8 cellular contexts compared by ENCODE assay signal in the genomic region with DNA sequence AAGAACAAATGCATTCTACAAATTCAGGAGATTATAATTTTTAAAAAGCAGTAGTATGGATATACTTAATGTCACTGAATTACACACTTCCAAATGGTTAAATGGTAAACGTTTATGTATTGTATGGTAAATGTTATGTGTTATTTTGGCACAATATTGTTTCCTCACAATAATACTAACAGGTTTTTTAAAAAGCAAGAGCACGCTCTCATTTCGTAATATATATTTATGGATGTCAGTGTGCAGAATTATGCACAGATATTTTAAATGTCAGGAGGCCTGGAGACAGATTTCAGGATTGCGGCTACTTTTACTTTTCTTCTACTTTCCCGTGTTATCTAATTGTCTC.
DNase-seq lines count a peak whose midpoint lies in the region; ATAC-seq and TF ChIP-seq lines count a peak whose summit lies in the region.

No MANE protein-coding gene starts in this region.

- H3F3A ChIP-seq in Loucy (ENCODE audit: low read depth): no peaks in the 10 kb centered on the region

- H3K27ac ChIP-seq in BLaER1: peak overlapping the region; percentile 76
- peak overlapping the region; percentile 40 for H3K27ac ChIP-seq in effector memory CD4-positive, alpha-beta T cell (ENCODE audit: insufficient read depth, low read length, poor library complexity, severe bottlenecking)

- no peaks in the 10 kb centered on the region for H3K9me2 ChIP-seq in Loucy (replicated peaks; ENCODE audit: low read depth, low read length)

- H3K27ac Mint-ChIP-seq in nephron progenitor cell: no peak overlapping the region

- H3K9ac ChIP-seq in BLaER1 (peak overlapping the region; percentile 87), Loucy (ENCODE audit: low read depth, low read length, poor library complexity, severe bottlenecking) (peak overlapping the region; percentile 73)

- H3K27me3 ChIP-seq in BLaER1 (no peaks in the 10 kb centered on the region), Loucy (ENCODE audit: insufficient read depth, low read length, poor library complexity, severe bottlenecking) (no peaks in the 10 kb centered on the region)
- H3K27me3 ChIP-seq in effector memory CD4-positive, alpha-beta T cell (replicated peaks; ENCODE audit: control insufficient read depth, insufficient read depth, low read length, poor library complexity, severe bottlenecking): no peaks in the 10 kb centered on the region

- peak overlapping the region; percentile 93 for H3K4me3 Mint-ChIP-seq in nephron progenitor cell

- peaks cover 13% of the 10 kb centered on the region for H3K4me1 ChIP-seq in BLaER1
- peaks cover 54% of the 10 kb centered on the region for H3K4me1 ChIP-seq in Loucy (ENCODE audit: insufficient read depth, low read length, poor library complexity, severe bottlenecking)
- peaks cover 5% of the 10 kb centered on the region for H3K4me1 ChIP-seq in effector memory CD4-positive, alpha-beta T cell (ENCODE audit: control insufficient read depth, insufficient read depth, low read length, poor library complexity, severe bottlenecking)

- peaks cover 37% of the 10 kb centered on the region for H4K20me1 ChIP-seq in BLaER1
- H4K20me1 ChIP-seq in Loucy (ENCODE audit: insufficient read depth, low read length, poor library complexity, severe bottlenecking): peaks cover 30% of the 10 kb centered on the region

- H3K36me3 ChIP-seq in BLaER1: 0 out of 2 replicates have a peak, but pooled peaks cover 13% of the 10 kb centered on the region
- H3K36me3 ChIP-seq in Loucy (ENCODE audit: insufficient read depth, low read length): no peaks in the 10 kb centered on the region
- H3K36me3 ChIP-seq in effector memory CD4-positive, alpha-beta T cell (ENCODE audit: control insufficient read depth, insufficient read depth, low read length): no peaks in the 10 kb centered on the region

- peaks cover 53% of the 10 kb centered on the region for H3K79me2 ChIP-seq in Loucy (ENCODE audit: insufficient read depth, low read length)

- peaks cover 37% of the 10 kb centered on the region for H3K4me1 Mint-ChIP-seq in nephron progenitor cell

- H3K4me2 ChIP-seq in BLaER1 (peak overlapping the region; percentile 82), Loucy (ENCODE audit: low read depth, low read length, poor library complexity, severe bottlenecking) (peak overlapping the region; percentile 90)

- H3K27me3 Mint-ChIP-seq in nephron progenitor cell (ENCODE audit: low read depth, poor library complexity): peaks cover 4% of the 10 kb centered on the region

- DNase-seq in effector memory CD4-positive, alpha-beta T cell: no peak
- no peak for DNase-seq in nephron progenitor cell
- no peak for DNase-seq in AML-193 (lab: John Stamatoyannopoulos, UW)
- no peak for DNase-seq in GM19240 (ENCODE audit: insufficient read length, low spot score)
- no peak for DNase-seq in NCI-H2081 treated with DMSO at 0.1 percent for 48 hours (lab: John Stamatoyannopoulos, UW)

- TF ChIP-seq CTCF in Loucy (conservative IDR thresholded peaks at IDR 0.05; ENCODE audit: low read length) (no peak), nephron progenitor cell (IDR thresholded peaks at IDR 0.05) (no peak)

- H3K9me3 Mint-ChIP-seq in nephron progenitor cell: no peaks in the 10 kb centered on the region

- H3K9me3 ChIP-seq in BLaER1: no peaks in the 10 kb centered on the region
- H3K9me3 ChIP-seq in Loucy (ENCODE audit: insufficient read depth, low read depth, low read length): no peaks in the 10 kb centered on the region
- no peaks in the 10 kb centered on the region for H3K9me3 ChIP-seq in effector memory CD4-positive, alpha-beta T cell (ENCODE audit: control insufficient read depth, low read length)

- H3K4me3 ChIP-seq in BLaER1: peak overlapping the region; percentile 81
- peak overlapping the region; percentile 91 for H3K4me3 ChIP-seq in Loucy (ENCODE audit: low read length, poor library complexity, severe bottlenecking)
- H3K4me3 ChIP-seq in effector memory CD4-positive, alpha-beta T cell (ENCODE audit: insufficient read depth, low read depth, low read length, poor library complexity, severe bottlenecking): peak overlapping the region; percentile 83

- peak overlapping the region; percentile 96; the same call in 1 of the 2 replicates for H2AFZ ChIP-seq in Loucy (ENCODE audit: low read length)

- H3K36me3 Mint-ChIP-seq in nephron progenitor cell (ENCODE audit: low read depth): peaks cover 31% of the 10 kb centered on the region

- no peak for ATAC-seq in GM21381 (IDR thresholded peaks at IDR 0.05; ENCODE audit: unreplicated experiment)
